ENCODE assay signal across 1 cellular context in genomic region chr6:71404967-71405278, GRCh38.
TF ChIP-seq lines count a peak whose summit lies in the region.

No MANE protein-coding gene starts in this region.

TF ChIP-seq in GM23338, 12 proteins besides CTCF, POLR2A, EP300 and RAD21 (continued from another document):
- no peak for TF ChIP-seq ZNF462 (CRISPR knock-in tag; IDR thresholded peaks at IDR 0.05)
- no peak for TF ChIP-seq REST (IDR thresholded peaks at IDR 0.05; ENCODE audit: unreplicated experiment)
- no peak for TF ChIP-seq ZNF114 (CRISPR knock-in tag; IDR thresholded peaks at IDR 0.05)
- TF ChIP-seq POLR2AphosphoS5 (IDR thresholded peaks at IDR 0.05; ENCODE audit: low read depth), result no peak
- TF ChIP-seq CREB1 (CRISPR knock-in tag; IDR thresholded peaks at IDR 0.05; ENCODE audit: low read depth), result no peak
- TF ChIP-seq EZH2phosphoT487 (IDR thresholded peaks at IDR 0.05; ENCODE audit: unreplicated experiment), result no peak
- TF ChIP-seq NANOG (IDR thresholded peaks at IDR 0.05; ENCODE audit: borderline replicate concordance), result no peak
- no peak for TF ChIP-seq STAT1 (IDR thresholded peaks at IDR 0.05; ENCODE audit: unreplicated experiment)
